In the genomic region with DNA sequence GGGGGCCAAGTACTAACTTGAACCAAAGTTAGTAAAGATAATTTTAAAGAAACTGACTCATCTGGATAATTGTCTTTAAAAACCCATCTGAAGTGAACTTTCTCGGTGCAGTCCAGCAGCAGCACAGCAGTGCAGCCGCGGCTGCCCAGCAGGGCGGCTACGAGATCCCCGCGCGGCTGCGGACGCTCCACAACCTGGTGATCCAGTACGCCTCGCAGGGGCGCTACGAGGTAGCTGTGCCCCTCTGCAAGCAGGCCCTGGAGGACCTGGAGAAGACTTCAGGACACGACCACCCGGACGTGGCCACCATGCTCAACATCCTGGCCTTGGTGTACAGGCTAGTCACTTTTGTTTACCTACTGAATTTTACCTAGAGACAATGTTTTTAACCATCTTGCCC, we compare ENCODE assay signal across 31 cellular contexts.
"Had no signal": no experiment of that assay in that cellular context is flagged by ENCODE, and none has a peak within 500 bp of the region (broad histone marks: within the 10 kb centered on the region; RNA-seq: fewer than 3 reads in every experiment).

No MANE protein-coding gene starts in this region.

- H3K27me3 Mint-ChIP-seq: activated CD4-positive, alpha-beta memory T cell treated with anti-CD3 and anti-CD28 coated beads for 36 hours; activated CD4-positive, alpha-beta T cell treated with anti-CD3 and anti-CD28 coated beads for 36 hours; activated CD4-positive, alpha-beta T cell treated with anti-CD3 and anti-CD28 coated beads, Interleukin-2, amount 10 ng/mL, durations not matched to agents 7 days and 5 days; activated naive CD8-positive, alpha-beta T cell treated with anti-CD3 and anti-CD28 coated beads for 36 hours had no signal

- FAIRE-seq: RCC 7860, TTC549 had no signal

- H3K4me3 Mint-ChIP-seq: activated CD4-positive, alpha-beta memory T cell treated with anti-CD3 and anti-CD28 coated beads for 36 hours; activated CD4-positive, alpha-beta T cell treated with anti-CD3 and anti-CD28 coated beads for 36 hours; activated CD4-positive, alpha-beta T cell treated with anti-CD3 and anti-CD28 coated beads, Interleukin-2, amount 10 ng/mL, durations not matched to agents 7 days and 5 days; activated naive CD8-positive, alpha-beta T cell treated with anti-CD3 and anti-CD28 coated beads for 36 hours; activated T-cell treated with anti-CD3 and anti-CD28 coated beads, Interleukin-2, amount 50 U/mL, for 4 hours; activated T-helper 1 cell treated with anti-CD3 and anti-CD28 coated beads, Interleukin-12 subunit alpha, Interleukin-12 subunit beta, Interleukin-2, Interleukin-4 antibody, amounts not matched to agents 30 ng/mL and 10 ng/mL and 1 ng/mL, durations not matched to agents 14 hours and 24 hours and 36 hours; T-helper 2 cell treated with Interferon-gamma antibody and Interleukin-4, amounts not matched to agents 5 μg/mL and 100 μg/mL, for 36 hours; WTC11 had no signal

- H3K9me3 ChIP-seq: breast epithelium had no signal

- H3K4me1 Mint-ChIP-seq: activated CD4-positive, alpha-beta T cell treated with anti-CD3 and anti-CD28 coated beads for 36 hours; activated CD4-positive, alpha-beta T cell treated with anti-CD3 and anti-CD28 coated beads, Interleukin-2, amount 10 ng/mL, durations not matched to agents 7 days and 5 days; WTC11 had no signal

- H3K4me3 ChIP-seq: breast epithelium, PC-9, SK-N-MC had no signal

- H3K4me1 ChIP-seq: breast epithelium had no signal

- H3K27ac Mint-ChIP-seq: activated CD4-positive, alpha-beta memory T cell treated with anti-CD3 and anti-CD28 coated beads for 36 hours; activated CD4-positive, alpha-beta T cell treated with anti-CD3 and anti-CD28 coated beads for 36 hours; activated CD4-positive, alpha-beta T cell treated with anti-CD3 and anti-CD28 coated beads, Interleukin-2, amount 10 ng/mL, durations not matched to agents 7 days and 5 days; activated naive CD8-positive, alpha-beta T cell treated with anti-CD3 and anti-CD28 coated beads for 36 hours; activated T-helper 1 cell treated with anti-CD3 and anti-CD28 coated beads, Interleukin-12 subunit alpha, Interleukin-12 subunit beta, Interleukin-2, Interleukin-4 antibody, amounts not matched to agents 30 ng/mL and 10 ng/mL and 1 ng/mL, durations not matched to agents 14 hours and 24 hours and 36 hours; T-helper 2 cell treated with Interferon-gamma antibody and Interleukin-4, amounts not matched to agents 5 μg/mL and 100 μg/mL, for 36 hours had no signal

- H2AFZ ChIP-seq: PC-9 had no signal

- H3K27ac ChIP-seq: PC-9, SK-N-MC had no signal

- DNase-seq: activated CD4-positive, alpha-beta memory T cell treated with anti-CD3 and anti-CD28 coated beads for 36 hours; activated CD4-positive, alpha-beta T cell treated with anti-CD3 and anti-CD28 coated beads for 36 hours; activated CD4-positive, alpha-beta T cell treated with anti-CD3 and anti-CD28 coated beads, Interleukin-2, amount 10 ng/mL, durations not matched to agents 7 days and 5 days; activated CD8-positive, alpha-beta memory T cell treated with anti-CD3 and anti-CD28 coated beads, Interleukin-2, amount 50 U/mL, for 4 hours; activated naive CD4-positive, alpha-beta T cell; activated naive CD4-positive, alpha-beta T cell treated with anti-CD3 and anti-CD28 coated beads, Interleukin-2, amount 50 U/mL, for 16 hours; activated naive CD8-positive, alpha-beta T cell treated with anti-CD3 and anti-CD28 coated beads for 36 hours; activated T-cell treated with anti-CD3 and anti-CD28 coated beads for 4 hours; activated T-cell treated with anti-CD3 and anti-CD28 coated beads, Interleukin-2, amount 50 U/mL, for 4 hours; amniotic stem cell; NCI-H1092 treated with DMSO at 0.1 percent for 48 hours; NCI-H1417; NCI-H146; NCI-H187; NCI-H2029 treated with DMSO at 0.1 percent for 48 hours; NCI-H2107; NCI-H2171; NCI-H510A; NCI-H526; NCI-H748 treated with DMSO at 0.1 percent for 48 hours; NK-92 treated with Interleukin-12 subunit alpha and Interleukin-12 subunit beta, amount 100 ng/mL, for 24 hours; PC-9; Right ventricle myocardium superior had no signal

- H3K4me2 ChIP-seq: PC-9 had no signal

- H3K27me3 ChIP-seq: breast epithelium had no signal

- H3K9me3 Mint-ChIP-seq: activated CD4-positive, alpha-beta memory T cell treated with anti-CD3 and anti-CD28 coated beads for 36 hours; activated CD4-positive, alpha-beta T cell treated with anti-CD3 and anti-CD28 coated beads, Interleukin-2, amount 10 ng/mL, durations not matched to agents 7 days and 5 days; activated naive CD8-positive, alpha-beta T cell treated with anti-CD3 and anti-CD28 coated beads for 36 hours; activated T-cell treated with anti-CD3 and anti-CD28 coated beads, Interleukin-2, amount 50 U/mL, for 4 hours; activated T-helper 1 cell treated with anti-CD3 and anti-CD28 coated beads, Interleukin-12 subunit alpha, Interleukin-12 subunit beta, Interleukin-2, Interleukin-4 antibody, amounts not matched to agents 30 ng/mL and 10 ng/mL and 1 ng/mL, durations not matched to agents 14 hours and 24 hours and 36 hours; T-helper 2 cell treated with Interferon-gamma antibody and Interleukin-4, amounts not matched to agents 5 μg/mL and 100 μg/mL, for 36 hours; WTC11 had no signal

- ATAC-seq: activated CD4-positive, alpha-beta T cell treated with anti-CD3 and anti-CD28 coated beads for 36 hours; activated CD4-positive, CD25-positive, alpha-beta regulatory T cell treated with anti-CD3 and anti-CD28 coated beads, Interleukin-2, amount 50 U/mL, for 24 hours; activated T-cell treated with anti-CD3 and anti-CD28 coated beads, Interleukin-2, amount 50 U/mL, for 4 hours; WTC11 had no signal
